Comparison of ENCODE assay signal across 8 cellular contexts in genomic region chr3:33636125-33636855, GRCh38.
DNase-seq lines count a peak whose midpoint lies in the region; ATAC-seq, FAIRE-seq and TF ChIP-seq lines count a peak whose summit lies in the region.

No MANE protein-coding gene starts in this region.

- H3K27me3 Mint-ChIP-seq in activated T-cell treated with anti-CD3 and anti-CD28 coated beads, Interleukin-2, amount 50 U/mL, for 24 hours: no peaks in the 10 kb centered on the region

- H3K27ac ChIP-seq in brain microvascular endothelial cell: no peak overlapping the region

- peaks cover 31% of the 10 kb centered on the region for H3K36me3 Mint-ChIP-seq in activated T-cell treated with anti-CD3 and anti-CD28 coated beads, Interleukin-2, amount 50 U/mL, for 24 hours (ENCODE audit: low read depth)

- no peak for ATAC-seq in HG03469 (IDR thresholded peaks at IDR 0.05; ENCODE audit: unreplicated experiment)

- no peak overlapping the region for H3K4me3 Mint-ChIP-seq in activated T-cell treated with anti-CD3 and anti-CD28 coated beads, Interleukin-2, amount 50 U/mL, for 24 hours

- FAIRE-seq in GM18507 (lab: Jason Lieb, UNC): peak; percentile 70

- no peaks in the 10 kb centered on the region for H3K36me3 ChIP-seq in brain microvascular endothelial cell (replicated peaks)

- H3K27ac Mint-ChIP-seq in activated T-cell treated with anti-CD3 and anti-CD28 coated beads, Interleukin-2, amount 50 U/mL, for 24 hours: no peak overlapping the region

- no peak overlapping the region for H3K4me3 ChIP-seq in AG09309 (ENCODE audit: control insufficient read depth, low read depth, low read length)
- no peak overlapping the region for H3K4me3 ChIP-seq in brain microvascular endothelial cell (ENCODE audit: low read depth, low read length)

- no peaks in the 10 kb centered on the region for H3K9me3 Mint-ChIP-seq in activated T-cell treated with anti-CD3 and anti-CD28 coated beads, Interleukin-2, amount 50 U/mL, for 24 hours

- DNase-seq in AG09309 (ENCODE audit: low read depth) (peak; percentile 35), GM18507 (ENCODE audit: extremely low spot score, insufficient read length, low read depth) (no peak), NCI-H460 (ENCODE audit: extremely low read depth, low read depth) (peak; percentile 44), brain microvascular endothelial cell (peak; percentile 64), left kidney (ENCODE audit: low read depth, low spot score) (peak; percentile 79)
- no peak for DNase-seq in central memory CD4-positive, alpha-beta T cell
- DNase-seq in activated T-cell treated with anti-CD3 and anti-CD28 coated beads, Interleukin-2, amount 50 U/mL, for 24 hours: no peak

- no peaks in the 10 kb centered on the region for H3K27me3 ChIP-seq in brain microvascular endothelial cell (replicated peaks)

- peaks cover 2% of the 10 kb centered on the region for H3K4me1 Mint-ChIP-seq in activated T-cell treated with anti-CD3 and anti-CD28 coated beads, Interleukin-2, amount 50 U/mL, for 24 hours (ENCODE audit: low read depth)

- TF ChIP-seq CTCF in AG09309 (IDR thresholded peaks at IDR 0.05; ENCODE audit: control insufficient read depth, insufficient read depth, low read depth, low read length, missing control alignments): peak; percentile 57
- peak; percentile 53 for TF ChIP-seq CTCF in brain microvascular endothelial cell (IDR thresholded peaks at IDR 0.05; ENCODE audit: low read depth, low read length, missing control alignments)

- in situ Hi-C loops in brain microvascular endothelial cell (cut with HindIII; ENCODE audit: low pct_ligation_motif_present, low sequenced_read_pairs): loop anchor here (25.0 kb wide), 1 partner anchor 151 kb away; the partner anchor contains the start of gene PDCD6IP

Comparison
In these comparisons a context has a peak if more than half of its experiments do, and no peak if none do; other contexts are left out.
1. DNase-seq: peak in AG09309 (single experiment), NCI-H460 (single experiment), brain microvascular endothelial cell (single experiment) and left kidney (single experiment); none in GM18507 (single experiment), central memory CD4-positive, alpha-beta T cell (single experiment) and activated T-cell treated with anti-CD3 and anti-CD28 coated beads, Interleukin-2, amount 50 U/mL, for 24 hours (single experiment).